Comparison of ENCODE assay signal across 28 cellular contexts in the genomic region with DNA sequence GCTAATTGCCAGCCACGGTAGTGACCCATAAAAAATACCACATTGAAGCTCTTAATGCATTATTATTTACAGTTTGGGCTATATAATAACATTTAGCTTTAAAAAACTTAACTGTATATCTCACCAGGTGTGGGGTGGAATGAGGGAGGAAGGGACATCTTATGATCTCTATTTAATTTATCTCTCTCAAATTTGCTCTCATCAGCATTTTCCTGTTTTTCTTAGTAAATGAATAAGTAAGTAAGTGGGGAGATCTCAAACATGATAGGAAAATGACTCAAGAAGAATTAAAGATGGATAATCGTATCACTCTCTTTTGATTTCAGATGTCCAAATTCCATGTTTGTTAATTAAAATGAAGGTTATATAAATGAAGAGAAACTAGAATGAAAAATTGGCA.
"Had no signal": no experiment of that assay in that cellular context is flagged by ENCODE, and none has a peak within 500 bp of the region (broad histone marks: within the 10 kb centered on the region; RNA-seq: fewer than 3 reads in every experiment).

No MANE protein-coding gene starts in this region.

- H2AFZ ChIP-seq: hepatocyte had no signal

- H3K79me2 ChIP-seq: hepatocyte had no signal

- H3K27me3 ChIP-seq: colonic mucosa, dorsolateral prefrontal cortex, esophagus muscularis mucosa, esophagus squamous epithelium, foreskin keratinocyte, gastrocnemius medialis, gastroesophageal sphincter, heart left ventricle, heart right ventricle, hepatocyte had no signal

- H3K4me2 ChIP-seq: hepatocyte had no signal

- DNase-seq: colonic mucosa; cortex of kidney; dermis blood vessel endothelial cell; dorsolateral prefrontal cortex; effector CD4-positive, alpha-beta T cell; effector CD8-positive, alpha-beta T cell; effector memory CD4-positive, alpha-beta T cell; effector memory CD8-positive, alpha-beta T cell; endodermal cell; erythroblast; esophagus squamous epithelium; foreskin fibroblast; foreskin keratinocyte; foreskin melanocyte; gastrocnemius medialis; glutamatergic neuron; head of caudate nucleus; heart left ventricle; heart right ventricle had no signal

- H3K4me1 ChIP-seq: colonic mucosa, esophagus muscularis mucosa, esophagus squamous epithelium, foreskin keratinocyte, gastrocnemius medialis, gastroesophageal sphincter, heart left ventricle, heart right ventricle had no signal

- FAIRE-seq: endometrium, endothelial cell of umbilical vein, frontal cortex had no signal

- H3K27ac ChIP-seq: colonic mucosa, coronary artery, dorsolateral prefrontal cortex, epithelial cell of prostate, esophagus muscularis mucosa, esophagus squamous epithelium, foreskin keratinocyte, gastrocnemius medialis, gastroesophageal sphincter, heart left ventricle, heart right ventricle, hepatocyte had no signal

- H3K36me3 ChIP-seq: colonic mucosa, esophagus muscularis mucosa, esophagus squamous epithelium, gastrocnemius medialis, gastroesophageal sphincter, heart left ventricle, heart right ventricle had no signal

- H3K4me3 ChIP-seq: colonic mucosa, coronary artery, dorsolateral prefrontal cortex, esophagus muscularis mucosa, esophagus squamous epithelium, gastrocnemius medialis, gastroesophageal sphincter, heart left ventricle, heart right ventricle, hepatocyte had no signal

- ATAC-seq: effector memory CD8-positive, alpha-beta T cell; esophagus mucosa; foreskin keratinocyte; gastrocnemius medialis; gastroesophageal sphincter; heart left ventricle; heart right ventricle had no signal

- H3K9me3 ChIP-seq: colonic mucosa, gastrocnemius medialis had no signal
